In the genomic region with DNA sequence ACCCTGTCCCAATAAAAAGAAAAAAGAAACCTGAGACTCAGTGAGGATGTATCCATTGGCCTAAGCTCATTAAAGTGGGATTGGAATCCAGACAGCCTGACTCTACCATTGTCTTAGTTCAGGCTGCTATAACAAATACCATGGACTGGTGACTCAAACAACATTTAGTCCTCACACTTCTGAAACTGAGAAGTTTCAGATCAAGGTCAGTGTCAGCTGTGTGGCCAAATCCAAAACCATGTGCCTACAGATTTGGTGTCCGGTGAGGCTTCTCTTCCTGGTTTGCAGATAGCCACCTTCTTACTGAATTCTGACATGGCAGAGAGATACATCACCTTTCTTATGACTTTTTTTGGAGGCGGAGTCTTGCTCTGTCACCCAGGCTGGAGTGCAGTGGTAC, we compare ENCODE assay signal across 1 cellular context.
TF ChIP-seq lines count a peak whose summit lies in the region.

No MANE protein-coding gene starts in this region.

TF ChIP-seq in HepG2, 621 proteins besides CTCF, POLR2A, EP300 and RAD21:
- TF ChIP-seq TOE1 (CRISPR knock-in tag; IDR thresholded peaks at IDR 0.05), result no peak
